7 cellular contexts compared by ENCODE assay signal in the genomic region with DNA sequence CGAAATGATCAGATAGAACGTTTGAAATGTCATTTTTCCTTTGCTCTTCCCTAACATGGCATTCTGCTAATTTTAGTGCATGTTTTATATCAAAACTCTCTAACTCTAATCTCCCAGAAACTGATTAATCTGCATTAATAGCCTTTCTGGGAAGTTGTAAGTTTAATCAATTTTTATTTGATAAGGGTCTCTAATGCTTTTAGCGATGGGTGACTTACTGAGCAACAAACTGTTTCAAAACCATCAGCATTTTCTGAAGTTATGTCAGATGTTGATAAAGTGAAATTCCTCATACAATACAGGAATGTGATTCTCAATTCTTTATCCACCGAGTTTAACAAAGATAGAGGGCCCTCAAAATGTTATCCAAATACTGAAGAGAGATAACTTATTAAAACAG.
"Had no signal": no experiment of that assay in that cellular context is flagged by ENCODE, and none has a peak within 500 bp of the region (broad histone marks: within the 10 kb centered on the region; RNA-seq: fewer than 3 reads in every experiment).

No MANE protein-coding gene starts in this region.

- H3K4me3 ChIP-seq: GM12878 had no signal

- ATAC-seq: GM12878 had no signal

- FAIRE-seq: G401.6, GM12878, GM12891, GM12892, GM18507 had no signal

- DNase-seq: GDM1, GF-D8 had no signal
